In genomic region chr7:108097703-108098102, GRCh38 we compare ENCODE assay signal across 1 cellular context.
TF ChIP-seq lines count a peak whose summit lies in the region.

No MANE protein-coding gene starts in this region.

TF ChIP-seq in endothelial cell of umbilical vein, 7 proteins besides CTCF, POLR2A, EP300 and RAD21 (continued from another document):
- TF ChIP-seq POLR2AphosphoS5 (IDR thresholded peaks at IDR 0.05; ENCODE audit: insufficient read depth, low read depth, low read length) (no peak), JUN (IDR thresholded peaks at IDR 0.05; ENCODE audit: borderline replicate concordance, insufficient read depth, insufficient read length, low read depth) (no peak)
